15 cellular contexts compared by ENCODE assay signal in genomic region chr7:128033246-128033645, GRCh38. TPM values are rescaled to one million over a fixed set of nuclear protein-coding genes. Genes with fewer than 3 reads are reported as not detected.
A peak's percentile ranks its signal among the peaks of the same experiment; 100 is the strongest.
DNase-seq lines count a peak whose midpoint lies in the region; ATAC-seq, FAIRE-seq and TF ChIP-seq lines count a peak whose summit lies in the region.
"Had no signal": no experiment of that assay in that cellular context is flagged by ENCODE, and none has a peak within 500 bp of the region (broad histone marks: within the 10 kb centered on the region; RNA-seq: fewer than 3 reads in every experiment).

No MANE protein-coding gene starts in this region.

- H3K9ac ChIP-seq in astrocyte (ENCODE audit: low read length) (peak overlapping the region; percentile 73), smooth muscle cell (ENCODE audit: low read depth) (no peak overlapping the region)

- H3K4me1 ChIP-seq in astrocyte (ENCODE audit: insufficient read depth, low read length), result peaks cover 19% of the 10 kb centered on the region
- H3K4me1 ChIP-seq in smooth muscle cell (ENCODE audit: low read depth), result peaks cover 9% of the 10 kb centered on the region

- H3K4me1 Mint-ChIP-seq in activated T-cell treated with anti-CD3 and anti-CD28 coated beads, Interleukin-2, amount 50 U/mL, for 4 hours (ENCODE audit: low read depth), result peaks cover 16% of the 10 kb centered on the region
- H3K4me1 Mint-ChIP-seq in astrocyte (ENCODE audit: low read depth, unreplicated experiment) (peaks cover 31% of the 10 kb centered on the region), memory B cell (peaks cover 21% of the 10 kb centered on the region)

- no peak overlapping the region for H3K4me3 ChIP-seq in astrocyte (ENCODE audit: insufficient read depth, low read depth, low read length)
- H3K4me3 ChIP-seq in smooth muscle cell, result no peak overlapping the region
- H3K4me3 ChIP-seq: body of pancreas had no signal

- peaks cover 22% of the 10 kb centered on the region for H3K79me2 ChIP-seq in astrocyte (ENCODE audit: insufficient read depth, low read length)
- no peaks in the 10 kb centered on the region for H3K79me2 ChIP-seq in smooth muscle cell (ENCODE audit: low read depth)

- ATAC-seq in activated T-cell treated with anti-CD3 and anti-CD28 coated beads, Interleukin-2, amount 50 U/mL, for 4 hours, result no peak
- ATAC-seq in memory B cell (ENCODE audit: low read depth), result no peak
- ATAC-seq in GM19324 (IDR thresholded peaks at IDR 0.05; ENCODE audit: low FRiP score, unreplicated experiment), result no peak
- ATAC-seq in GM19397 (IDR thresholded peaks at IDR 0.05; ENCODE audit: unreplicated experiment), result no peak

- no peaks in the 10 kb centered on the region for H3K9me3 Mint-ChIP-seq in activated T-cell treated with anti-CD3 and anti-CD28 coated beads, Interleukin-2, amount 50 U/mL, for 4 hours
- H3K9me3 Mint-ChIP-seq in astrocyte (ENCODE audit: unreplicated experiment) (no peaks in the 10 kb centered on the region), memory B cell (no peaks in the 10 kb centered on the region)
- H3K9me3 Mint-ChIP-seq: activated T-cell treated with anti-CD3 and anti-CD28 coated beads, Interleukin-2, amount 50 U/mL, for 24 hours had no signal

- peaks cover 83% of the 10 kb centered on the region for H4K20me1 ChIP-seq in astrocyte (ENCODE audit: insufficient read depth, low read length)
- peaks cover 98% of the 10 kb centered on the region for H4K20me1 ChIP-seq in smooth muscle cell (ENCODE audit: low read depth)

- TF ChIP-seq CTCF in astrocyte (IDR thresholded peaks at IDR 0.05; ENCODE audit: insufficient read depth, low read depth, low read length) (no peak), smooth muscle cell (IDR thresholded peaks at IDR 0.05; ENCODE audit: borderline replicate concordance, insufficient read depth, poor library complexity, severe bottlenecking) (no peak)

- no peak for FAIRE-seq in astrocyte (lab: Jason Lieb, UNC)

- WGBS in smooth muscle cell (ENCODE audit: low lambda C conversion rate), result 91% methylated on average over 9 of the region's 9 CpGs

- H3K9me3 ChIP-seq in astrocyte (ENCODE audit: insufficient read depth, low read depth, low read length) (no peaks in the 10 kb centered on the region), smooth muscle cell (replicated peaks; ENCODE audit: low read depth) (no peaks in the 10 kb centered on the region)
- H3K9me3 ChIP-seq: body of pancreas had no signal

- peak overlapping the region; percentile 89 for H3K4me2 ChIP-seq in astrocyte (ENCODE audit: low read length)
- peak overlapping the region; percentile 95 for H3K4me2 ChIP-seq in smooth muscle cell

- H3K36me3 ChIP-seq in astrocyte (ENCODE audit: insufficient read depth, low read length) (no peaks in the 10 kb centered on the region), smooth muscle cell (ENCODE audit: low read depth) (no peaks in the 10 kb centered on the region)

- H3K27ac ChIP-seq in astrocyte (ENCODE audit: low read depth, low read length) (no peak overlapping the region), smooth muscle cell (ENCODE audit: low read depth) (no peak overlapping the region)
- H3K27ac ChIP-seq: body of pancreas had no signal

- H3K36me3 Mint-ChIP-seq in activated T-cell treated with anti-CD3 and anti-CD28 coated beads, Interleukin-2, amount 50 U/mL, for 4 hours (ENCODE audit: insufficient read depth), result peaks cover 9% of the 10 kb centered on the region
- peaks cover 12% of the 10 kb centered on the region for H3K36me3 Mint-ChIP-seq in astrocyte (ENCODE audit: low read depth, unreplicated experiment)
- H3K36me3 Mint-ChIP-seq in memory B cell, result peaks cover 11% of the 10 kb centered on the region

- no peak for DNase-seq in activated T-cell treated with anti-CD3 and anti-CD28 coated beads, Interleukin-2, amount 50 U/mL, for 4 hours
- no peak for DNase-seq in activated T-cell treated with anti-CD3 and anti-CD28 coated beads, Interleukin-2, amount 50 U/mL, for 48 hours
- DNase-seq in astrocyte (ENCODE audit: low read depth) (no peak), memory B cell (ENCODE audit: low spot score in 2 of 2) (no peak), smooth muscle cell (lab: John Stamatoyannopoulos, UW; ENCODE audit: unreplicated experiment) (no peak), AG08396 (ENCODE audit: low spot score) (no peak)
- DNase-seq: ACHN; activated CD4-positive, alpha-beta T cell treated with anti-CD3 and anti-CD28 coated beads for 1 hour; body of pancreas; DMS153; NCI-H345; SW 1271 had no signal

- no peak overlapping the region for H3K27ac Mint-ChIP-seq in astrocyte (ENCODE audit: unreplicated experiment)
- no peak overlapping the region for H3K27ac Mint-ChIP-seq in memory B cell
- H3K27ac Mint-ChIP-seq: activated T-cell treated with anti-CD3 and anti-CD28 coated beads, Interleukin-2, amount 50 U/mL, for 24 hours had no signal

- H2AFZ ChIP-seq in astrocyte (ENCODE audit: low read depth, low read length) (no peak overlapping the region), smooth muscle cell (ENCODE audit: low read depth) (no peak overlapping the region)

- H3F3A ChIP-seq in smooth muscle cell (ENCODE audit: low read depth), result no peaks in the 10 kb centered on the region

- peaks cover 9% of the 10 kb centered on the region for H3K27me3 Mint-ChIP-seq in activated T-cell treated with anti-CD3 and anti-CD28 coated beads, Interleukin-2, amount 50 U/mL, for 4 hours (ENCODE audit: low read depth)
- H3K27me3 Mint-ChIP-seq in astrocyte (ENCODE audit: low read depth, unreplicated experiment) (no peaks in the 10 kb centered on the region), memory B cell (no peaks in the 10 kb centered on the region)

- H3K27me3 ChIP-seq in astrocyte (ENCODE audit: insufficient read depth, low read length) (no peaks in the 10 kb centered on the region), smooth muscle cell (ENCODE audit: low read depth) (peaks cover 16% of the 10 kb centered on the region)
- H3K27me3 ChIP-seq: body of pancreas had no signal

- H3K4me3 Mint-ChIP-seq in activated T-cell treated with anti-CD3 and anti-CD28 coated beads, Interleukin-2, amount 50 U/mL, for 4 hours, result peak overlapping the region; percentile 17
- H3K4me3 Mint-ChIP-seq in astrocyte (ENCODE audit: unreplicated experiment) (no peak overlapping the region), memory B cell (peak overlapping the region; percentile 56)
- H3K4me3 Mint-ChIP-seq: activated T-cell treated with anti-CD3 and anti-CD28 coated beads, Interleukin-2, amount 50 U/mL, for 24 hours had no signal

RNA-seq across cellular contexts. Expression of gene LRRC4, which starts 2.0 kb away (rescaled TPM):
- total RNA-seq in activated T-cell treated with anti-CD3 and anti-CD28 coated beads, Interleukin-2, amount 50 U/mL, for 4 hours, result 1 to 10 TPM; 1.2 to 4.2 (median 2.8) TPM
- total RNA-seq in astrocyte (4.4 and 4.5 TPM in 2 replicates), smooth muscle cell (not detected in 2 replicates)
- 0.25 TPM in 1 of 2 replicates, not detected in the other for polyA plus RNA-seq in smooth muscle cell
